In the genomic region with DNA sequence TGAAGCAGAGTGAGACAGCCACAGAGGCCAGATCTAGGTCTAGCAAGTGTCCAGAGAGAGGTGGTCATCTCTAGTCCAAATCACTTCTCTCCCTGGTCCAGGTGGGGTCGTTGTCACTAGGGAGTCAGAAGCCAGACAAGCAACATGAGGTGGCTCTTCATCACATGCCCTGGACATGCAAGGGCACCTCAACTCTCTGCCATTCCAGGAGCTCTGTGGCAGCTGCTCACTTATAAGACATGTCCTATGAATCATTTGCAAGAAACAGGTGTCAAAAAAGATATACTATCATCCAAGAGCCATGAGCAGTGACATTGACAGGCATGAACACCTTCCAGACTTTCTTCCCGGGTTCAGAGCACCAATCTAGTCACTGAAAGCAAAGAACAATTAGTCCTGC, we compare ENCODE assay signal across 35 cellular contexts.
"Had no signal": no experiment of that assay in that cellular context is flagged by ENCODE, and none has a peak within 500 bp of the region (broad histone marks: within the 10 kb centered on the region; RNA-seq: fewer than 3 reads in every experiment).

No MANE protein-coding gene starts in this region.

- H3K36me3 Mint-ChIP-seq: activated naive CD4-positive, alpha-beta T cell treated with anti-CD3 and anti-CD28 coated beads, Interleukin-2, amount 50 U/mL, for 24 hours; activated naive CD8-positive, alpha-beta T cell treated with anti-CD3 and anti-CD28 coated beads for 36 hours had no signal

- H3K4me1 Mint-ChIP-seq: activated B cell treated with CpG ODN at 0.5 μM for 24 hours; activated naive CD4-positive, alpha-beta T cell treated with anti-CD3 and anti-CD28 coated beads, Interleukin-2, amount 50 U/mL, for 24 hours; activated naive CD8-positive, alpha-beta T cell treated with anti-CD3 and anti-CD28 coated beads for 36 hours; activated naive CD8-positive, alpha-beta T cell treated with anti-CD3 and anti-CD28 coated beads, Interleukin-2, amount 50 U/mL, for 24 hours; central memory CD8-positive, alpha-beta T cell; endodermal cell had no signal

- ATAC-seq: activated CD4-positive, CD25-positive, alpha-beta regulatory T cell treated with anti-CD3 and anti-CD28 coated beads, Interleukin-2, amount 50 U/mL, for 24 hours; activated CD8-positive, alpha-beta T cell treated with anti-CD3 and anti-CD28 coated beads for 36 hours; activated naive CD8-positive, alpha-beta T cell treated with anti-CD3 and anti-CD28 coated beads, Interleukin-2, amount 50 U/mL, for 24 hours; activated T-cell treated with anti-CD3 and anti-CD28 coated beads, Interleukin-2, amount 50 U/mL, for 4 hours; body of pancreas; foreskin keratinocyte; gastroesophageal sphincter; T-helper 17 cell had no signal

- H3K4me3 ChIP-seq: adrenal gland, body of pancreas, cardiac muscle cell, coronary artery, dorsolateral prefrontal cortex, esophagus muscularis mucosa, gastroesophageal sphincter had no signal

- DNase-seq: activated B cell treated with CpG ODN at 0.5 μM for 24 hours; activated CD4-positive, alpha-beta T cell treated with anti-CD3 and anti-CD28 coated beads for 48 hours; activated CD4-positive, alpha-beta T cell treated with anti-CD3 and anti-CD28 coated beads, Interleukin-2, amount 50 U/mL, for 1 hour; activated CD4-positive, alpha-beta T cell treated with anti-CD3 and anti-CD28 coated beads, Interleukin-2, amount 50 U/mL, for 48 hours; activated CD8-positive, alpha-beta memory T cell treated with anti-CD3 and anti-CD28 coated beads for 24 hours; activated CD8-positive, alpha-beta T cell treated with anti-CD3 and anti-CD28 coated beads for 36 hours; activated effector memory CD4-positive, alpha-beta T cell treated with anti-CD3 and anti-CD28 coated beads, Interleukin-2, amount 50 U/mL, for 16 hours; activated naive CD4-positive, alpha-beta T cell treated with anti-CD3 and anti-CD28 coated beads for 36 hours; activated naive CD8-positive, alpha-beta T cell treated with anti-CD3 and anti-CD28 coated beads for 36 hours; activated naive CD8-positive, alpha-beta T cell treated with anti-CD3 and anti-CD28 coated beads, Interleukin-2, amount 50 U/mL, for 24 hours; activated T-cell treated with anti-CD3 and anti-CD28 coated beads, Interleukin-2, amount 50 U/mL, for 4 hours; adrenal gland; amygdala; aorta; body of pancreas; dorsolateral prefrontal cortex; effector memory CD4-positive, alpha-beta T cell; endodermal cell; erythroblast; foreskin keratinocyte; T-helper 1 cell; T-helper 17 cell; T1000; WERI-Rb-1 had no signal

- H3K9me3 ChIP-seq: adrenal gland, body of pancreas, esophagus muscularis mucosa, gastroesophageal sphincter had no signal

- H3K36me3 ChIP-seq: adrenal gland, cardiac muscle cell, esophagus muscularis mucosa, gastroesophageal sphincter, WERI-Rb-1 had no signal

- H3K27me3 ChIP-seq: adrenal gland, body of pancreas, dorsolateral prefrontal cortex, esophagus muscularis mucosa, foreskin keratinocyte, gastroesophageal sphincter had no signal

- H3K27ac ChIP-seq: adrenal gland, body of pancreas, cardiac muscle cell, coronary artery, dorsolateral prefrontal cortex, esophagus muscularis mucosa, foreskin keratinocyte, gastroesophageal sphincter, WERI-Rb-1 had no signal

- H3K4me1 ChIP-seq: adrenal gland, body of pancreas, foreskin keratinocyte, gastroesophageal sphincter had no signal

- H3K27me3 Mint-ChIP-seq: activated B cell treated with CpG ODN at 0.5 μM for 24 hours; activated naive CD8-positive, alpha-beta T cell treated with anti-CD3 and anti-CD28 coated beads, Interleukin-2, amount 50 U/mL, for 24 hours had no signal

- H3K9me3 Mint-ChIP-seq: activated B cell treated with CpG ODN at 0.5 μM for 24 hours; activated CD8-positive, alpha-beta T cell treated with anti-CD3 and anti-CD28 coated beads for 36 hours; activated naive CD4-positive, alpha-beta T cell treated with anti-CD3 and anti-CD28 coated beads for 36 hours; activated naive CD4-positive, alpha-beta T cell treated with anti-CD3 and anti-CD28 coated beads, Interleukin-2, amount 50 U/mL, for 24 hours; activated naive CD8-positive, alpha-beta T cell treated with anti-CD3 and anti-CD28 coated beads for 36 hours; activated naive CD8-positive, alpha-beta T cell treated with anti-CD3 and anti-CD28 coated beads, Interleukin-2, amount 50 U/mL, for 24 hours; activated T-cell treated with anti-CD3 and anti-CD28 coated beads, Interleukin-2, amount 50 U/mL, for 4 hours; activated T-helper 1 cell treated with anti-CD3 and anti-CD28 coated beads, Interleukin-12 subunit alpha, Interleukin-12 subunit beta, Interleukin-2, Interleukin-4 antibody, amounts not matched to agents 30 ng/mL and 10 ng/mL and 1 ng/mL, durations not matched to agents 14 hours and 24 hours and 36 hours; activated T-helper 2 cell treated with anti-CD3 and anti-CD28 coated beads, Interferon-gamma antibody, Interleukin-2, Interleukin-4, amounts not matched to agents 10 μg/mL and 5 μg/mL and 100 μg/mL, durations not matched to agents 14 hours and 24 hours and 36 hours; central memory CD8-positive, alpha-beta T cell; dendritic cell treated with granulocyte-macrophage colony-stimulating factor and Interleukin-4, amounts not matched to agents 40 ng/mL and 50 ng/mL, for 4 days; endodermal cell; T-helper 2 cell treated with Interferon-gamma antibody and Interleukin-4, amounts not matched to agents 5 μg/mL and 100 μg/mL, for 36 hours had no signal

- H3K27ac Mint-ChIP-seq: activated B cell treated with CpG ODN at 0.5 μM for 24 hours; activated CD8-positive, alpha-beta T cell treated with anti-CD3 and anti-CD28 coated beads for 36 hours; activated naive CD4-positive, alpha-beta T cell treated with anti-CD3 and anti-CD28 coated beads for 36 hours; activated naive CD4-positive, alpha-beta T cell treated with anti-CD3 and anti-CD28 coated beads, Interleukin-2, amount 50 U/mL, for 24 hours; activated naive CD8-positive, alpha-beta T cell treated with anti-CD3 and anti-CD28 coated beads for 36 hours; activated naive CD8-positive, alpha-beta T cell treated with anti-CD3 and anti-CD28 coated beads, Interleukin-2, amount 50 U/mL, for 24 hours; activated T-helper 1 cell treated with anti-CD3 and anti-CD28 coated beads, Interleukin-12 subunit alpha, Interleukin-12 subunit beta, Interleukin-2, Interleukin-4 antibody, amounts not matched to agents 30 ng/mL and 10 ng/mL and 1 ng/mL, durations not matched to agents 14 hours and 24 hours and 36 hours; activated T-helper 2 cell treated with anti-CD3 and anti-CD28 coated beads, Interferon-gamma antibody, Interleukin-2, Interleukin-4, amounts not matched to agents 10 μg/mL and 5 μg/mL and 100 μg/mL, durations not matched to agents 14 hours and 24 hours and 36 hours; dendritic cell treated with granulocyte-macrophage colony-stimulating factor and Interleukin-4, amounts not matched to agents 40 ng/mL and 50 ng/mL, for 4 days; endodermal cell; T-helper 17 cell; T-helper 2 cell treated with Interferon-gamma antibody and Interleukin-4, amounts not matched to agents 5 μg/mL and 100 μg/mL, for 36 hours had no signal

- H3K4me3 Mint-ChIP-seq: activated B cell treated with CpG ODN at 0.5 μM for 24 hours; activated CD8-positive, alpha-beta T cell treated with anti-CD3 and anti-CD28 coated beads for 36 hours; activated naive CD4-positive, alpha-beta T cell treated with anti-CD3 and anti-CD28 coated beads for 36 hours; activated naive CD4-positive, alpha-beta T cell treated with anti-CD3 and anti-CD28 coated beads, Interleukin-2, amount 50 U/mL, for 24 hours; activated naive CD8-positive, alpha-beta T cell treated with anti-CD3 and anti-CD28 coated beads for 36 hours; activated naive CD8-positive, alpha-beta T cell treated with anti-CD3 and anti-CD28 coated beads, Interleukin-2, amount 50 U/mL, for 24 hours; activated T-cell treated with anti-CD3 and anti-CD28 coated beads, Interleukin-2, amount 50 U/mL, for 4 hours; activated T-helper 1 cell treated with anti-CD3 and anti-CD28 coated beads, Interleukin-12 subunit alpha, Interleukin-12 subunit beta, Interleukin-2, Interleukin-4 antibody, amounts not matched to agents 30 ng/mL and 10 ng/mL and 1 ng/mL, durations not matched to agents 14 hours and 24 hours and 36 hours; central memory CD8-positive, alpha-beta T cell; dendritic cell treated with granulocyte-macrophage colony-stimulating factor and Interleukin-4, amounts not matched to agents 40 ng/mL and 50 ng/mL, for 4 days; endodermal cell; T-helper 17 cell; T-helper 2 cell treated with Interferon-gamma antibody and Interleukin-4, amounts not matched to agents 5 μg/mL and 100 μg/mL, for 36 hours had no signal
